ENCODE assay signal across 17 cellular contexts in the genomic region with DNA sequence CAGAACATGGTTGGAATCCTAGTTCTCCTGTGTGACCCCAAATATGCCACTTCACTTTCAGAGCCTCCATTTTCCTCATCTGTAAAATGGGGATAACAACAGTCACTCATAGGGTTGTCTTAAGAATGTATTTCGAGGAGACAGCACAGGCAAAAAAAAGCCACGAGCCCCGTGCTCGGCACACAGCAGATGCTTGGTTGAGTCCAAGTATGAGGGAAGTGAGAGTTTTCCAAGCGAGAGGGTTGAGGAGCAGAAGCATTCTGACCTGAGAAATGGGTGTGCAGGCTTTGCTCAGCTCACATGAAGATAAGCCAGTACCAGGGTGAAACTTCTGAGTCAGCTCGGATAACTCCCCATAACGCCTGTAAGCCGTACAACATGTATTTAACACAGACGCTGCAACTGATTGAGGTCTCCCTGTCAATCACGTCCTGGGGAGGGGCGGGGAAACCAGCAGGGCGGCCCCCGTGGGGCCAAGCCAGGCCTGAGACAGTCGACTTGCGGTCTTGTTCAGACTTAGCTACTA. TPM values are rescaled to one million over a fixed set of nuclear protein-coding genes. Genes with fewer than 3 reads are reported as not detected.
DNase-seq lines count a peak whose midpoint lies in the region; ATAC-seq, FAIRE-seq and TF ChIP-seq lines count a peak whose summit lies in the region.
"Had no signal": no experiment of that assay in that cellular context is flagged by ENCODE, and none has a peak within 500 bp of the region (broad histone marks: within the 10 kb centered on the region; RNA-seq: fewer than 3 reads in every experiment).

No MANE protein-coding gene starts in this region.

- H3K9me3 ChIP-seq in BLaER1 (no peaks in the 10 kb centered on the region), HepG2 (ENCODE audit: low read length) (no peaks in the 10 kb centered on the region)
- no peaks in the 10 kb centered on the region for H3K9me3 ChIP-seq in CD8-positive, alpha-beta T cell (ENCODE audit: low read length)

- no peak overlapping the region for H3K4me3 ChIP-seq in BLaER1
- no peak overlapping the region for H3K4me3 ChIP-seq in H7 (ENCODE audit: insufficient read depth, low read depth, low read length)
- H3K4me3 ChIP-seq in HepG2 (replicated peaks in 1 of 3; ENCODE audit: insufficient read depth in 1 of 3, low read depth in 2 of 3, low read length in 3 of 3): no peak overlapping the region
- H3K4me3 ChIP-seq in CD8-positive, alpha-beta T cell (ENCODE audit: low read depth, low read length): no peak overlapping the region
- H3K4me3 ChIP-seq: PC-9 had no signal

- TF ChIP-seq CTCF in WTC11 (IDR thresholded peaks at IDR 0.05): no peak
- no peak for TF ChIP-seq CTCF in HepG2 (CRISPR knock-in tag; IDR thresholded peaks at IDR 0.05)
- no peak for TF ChIP-seq CTCF in CD8-positive, alpha-beta T cell (IDR thresholded peaks at IDR 0.05)

- H3K4me3 Mint-ChIP-seq in WTC11: no peak overlapping the region
- H3K4me3 Mint-ChIP-seq in CD8-positive, alpha-beta T cell: no peak overlapping the region
- H3K4me3 Mint-ChIP-seq: CD8-positive, alpha-beta memory T cell; H9; IgD-negative memory B cell had no signal

- no peak for FAIRE-seq in HepG2 (lab: Jason Lieb, UNC)

- CTCF ChIA-PET in WTC11 (lab: Charles Lee) (interaction anchor here (1.2 to 1.4 kb wide), 2 partner anchors 22 to 62 kb away, joined by 5 to 6 read pairs; no protein-coding TSS in a partner anchor), HepG2 (lab: Yijun Ruan, JAX; ENCODE audit: low intra/inter-chr PET ratio, low total read pairs) (no interaction called here)
- CTCF ChIA-PET in CD8-positive, alpha-beta T cell (lab: Charles Lee): interaction anchor here (0.6 to 1.8 kb wide), 3 partner anchors 36 to 262 kb away, joined by 3 to 6 read pairs (median 3); no protein-coding TSS in a partner anchor

- POLR2A ChIA-PET in WTC11 (lab: Charles Lee): no interaction called here
- POLR2A ChIA-PET in HepG2 (lab: Yijun Ruan, JAX): interaction anchor here (0.6 to 2.1 kb wide), 2 partner anchors 21 to 224 kb away, joined by 3 to 9 read pairs; no protein-coding TSS in a partner anchor
- POLR2A ChIA-PET in CD8-positive, alpha-beta T cell (lab: Charles Lee): no interaction called here

- ATAC-seq in WTC11 (peak; percentile 27; the same call in 1 of the 2 replicates), HepG2 (no peak), HG03460 (IDR thresholded peaks at IDR 0.05; ENCODE audit: unreplicated experiment) (no peak)
- no peak for ATAC-seq in CD8-positive, alpha-beta T cell
- ATAC-seq: Right ventricle myocardium inferior had no signal

- DNase-seq in H7 (peak; percentile 82), WTC11 (ENCODE audit: low spot score) (no peak), HepG2 (ENCODE audit: low spot score) (no peak), C1 segment of cervical spinal cord (lab: John Stamatoyannopoulos, UW) (no peak), activated gamma-delta T cell (lab: John Stamatoyannopoulos, UW) (no peak)
- DNase-seq in CD8-positive, alpha-beta T cell: no peak
- DNase-seq: ACHN; CD8-positive, alpha-beta memory T cell; H9; NCI-H1436 treated with DMSO at 0.1 percent for 48 hours; NCI-H2081 treated with DMSO at 0.1 percent for 48 hours; NCI-H524 treated with DMSO at 0.1 percent for 48 hours; PC-9 had no signal

- no peaks in the 10 kb centered on the region for H3K27me3 ChIP-seq in BLaER1
- H3K27me3 ChIP-seq in H7 (ENCODE audit: control insufficient read depth, insufficient read depth, low read length): no peaks in the 10 kb centered on the region
- peaks cover 10 to 74% of the 10 kb centered on the region in 2 experiments; a peak in 4 of 5 replicates for H3K27me3 ChIP-seq in HepG2 (ENCODE audit: control insufficient read depth in 1 of 2, insufficient read depth in 2 of 2, low read length in 2 of 2)
- no peaks in the 10 kb centered on the region for H3K27me3 ChIP-seq in CD8-positive, alpha-beta T cell (ENCODE audit: insufficient read depth, low read length)

- TF ChIP-seq POLR2A in HepG2 (IDR thresholded peaks at IDR 0.05; ENCODE audit: insufficient read depth in 1 of 2, low read depth in 2 of 2, low read length in 2 of 2): no peak

- no peaks in the 10 kb centered on the region for H3K36me3 Mint-ChIP-seq in WTC11
- H3K36me3 Mint-ChIP-seq in CD8-positive, alpha-beta T cell: no peaks in the 10 kb centered on the region
- H3K36me3 Mint-ChIP-seq: CD8-positive, alpha-beta memory T cell had no signal

- H4K20me1 ChIP-seq in BLaER1 (no peaks in the 10 kb centered on the region), HepG2 (ENCODE audit: insufficient read depth, low read length) (no peaks in the 10 kb centered on the region)

- no peaks in the 10 kb centered on the region for H3K36me3 ChIP-seq in BLaER1
- no peaks in the 10 kb centered on the region for H3K36me3 ChIP-seq in H7 (replicated peaks; ENCODE audit: control insufficient read depth, insufficient read depth, low read length)
- H3K36me3 ChIP-seq in HepG2 (replicated peaks in 1 of 2; ENCODE audit: control insufficient read depth in 1 of 2, insufficient read depth in 2 of 2, low read length in 2 of 2): no peaks in the 10 kb centered on the region
- H3K36me3 ChIP-seq in CD8-positive, alpha-beta T cell (ENCODE audit: insufficient read depth, low read length): no peaks in the 10 kb centered on the region

- BruUV-seq in HepG2 (replicated peaks; lab: Mats Ljungman, UMichigan): no TSS peak

- H3K4me2 ChIP-seq in BLaER1 (peak overlapping the region; percentile 7; the same call in 1 of the 2 replicates), HepG2 (ENCODE audit: low read depth, low read length) (no peak overlapping the region)
- H3K4me2 ChIP-seq: PC-9 had no signal

- no peaks in the 10 kb centered on the region for H3K79me2 ChIP-seq in HepG2 (ENCODE audit: insufficient read depth, low read length)

- no peaks in the 10 kb centered on the region for H3K4me1 Mint-ChIP-seq in WTC11
- no peaks in the 10 kb centered on the region for H3K4me1 Mint-ChIP-seq in CD8-positive, alpha-beta T cell (ENCODE audit: low read depth)
- H3K4me1 Mint-ChIP-seq: CD8-positive, alpha-beta memory T cell; IgD-negative memory B cell had no signal

- intact Hi-C loops in HepG2 (cut with micrococcal nuclease; ENCODE audit: unreplicated experiment): no loop called here
- intact Hi-C loops in CD8-positive, alpha-beta T cell (cut with DNase I, micrococcal nuclease): no loop called here

- in situ Hi-C loops in HepG2 (cut with HindIII; ENCODE audit: extremely low pct_ligation_motif_present, low pct_unique_long_range_greater_than_20kb): loop anchor here (10.0 kb wide), 1 partner anchor 194 kb away; no protein-coding TSS in a partner anchor

- no peak for TF ChIP-seq RAD21 in HepG2 (CRISPR knock-in tag; IDR thresholded peaks at IDR 0.05)

- H3K27me3 Mint-ChIP-seq in WTC11 (ENCODE audit: low read depth): no peaks in the 10 kb centered on the region; the same call in 1 of the 2 replicates
- no peaks in the 10 kb centered on the region for H3K27me3 Mint-ChIP-seq in CD8-positive, alpha-beta T cell (ENCODE audit: low read depth)
- H3K27me3 Mint-ChIP-seq: IgD-negative memory B cell had no signal

- H3K27ac Mint-ChIP-seq in WTC11: no peak overlapping the region
- H3K27ac Mint-ChIP-seq in CD8-positive, alpha-beta T cell: no peak overlapping the region
- H3K27ac Mint-ChIP-seq: H9, IgD-negative memory B cell had no signal

- no peak overlapping the region for H3K27ac ChIP-seq in BLaER1
- H3K27ac ChIP-seq in HepG2 (ENCODE audit: extremely low read length, insufficient read depth, low read length): no peak overlapping the region
- H3K27ac ChIP-seq in CD8-positive, alpha-beta T cell (ENCODE audit: low read depth, low read length): no peak overlapping the region
- H3K27ac ChIP-seq: PC-9 had no signal

- no peaks in the 10 kb centered on the region for H3K9me3 Mint-ChIP-seq in WTC11
- no peaks in the 10 kb centered on the region for H3K9me3 Mint-ChIP-seq in CD8-positive, alpha-beta T cell
- H3K9me3 Mint-ChIP-seq: CD8-positive, alpha-beta memory T cell; H9 had no signal

- 20% methylated on average over 14 of the region's 15 CpGs for WGBS in HepG2 (ENCODE audit: low lambda C conversion rate)

- H3K4me1 ChIP-seq in BLaER1 (peaks cover 52% of the 10 kb centered on the region), HepG2 (ENCODE audit: insufficient read depth, low read length) (peaks cover 14% of the 10 kb centered on the region)
- no peaks in the 10 kb centered on the region for H3K4me1 ChIP-seq in CD8-positive, alpha-beta T cell (ENCODE audit: insufficient read depth, low read length)

- no peak overlapping the region for H2AFZ ChIP-seq in HepG2 (ENCODE audit: low read length)
- H2AFZ ChIP-seq: PC-9 had no signal

- TF ChIP-seq EP300 in HepG2 (IDR thresholded peaks at IDR 0.05; ENCODE audit: low read depth in 2 of 2, low read length in 2 of 2): no peak
- no peak for TF ChIP-seq EP300 in HepG2 (CRISPR knock-in tag; IDR thresholded peaks at IDR 0.05; ENCODE audit: borderline replicate concordance)

- no peak overlapping the region for H3K9ac ChIP-seq in BLaER1
- H3K9ac ChIP-seq in HepG2 (ENCODE audit: insufficient read depth, low read depth, low read length): no peak overlapping the region

RNA-seq across cellular contexts. Expression of gene ODC1, which starts 23.0 kb away (rescaled TPM):
- 95.6 and 175 TPM in 2 replicates for total RNA-seq in H7 (2014; rRNA removed; shearing (Covaris generic))
- total RNA-seq in WTC11 (2021): 42.3 to 46.6 TPM (median 42.8 TPM) in 3 replicates
- 371 and 422 TPM in 2 replicates for total RNA-seq in HepG2 (2016; rRNA removed; fragmentation: Illumina TruSeq; extraction: Trizol)
- 747 and 845 TPM in 2 replicates for total RNA-seq in HepG2 (2016; cell fraction: cytosol; rRNA removed; fragmentation: Illumina TruSeq; extraction: Trizol; ENCODE audit: low read depth)
- total RNA-seq in HepG2 (2016; cell fraction: insoluble cytoplasmic fraction; rRNA removed; fragmentation: Illumina TruSeq; extraction: Trizol): 382 and 405 TPM in 2 replicates
- total RNA-seq in HepG2 (2016; cell fraction: membrane; rRNA removed; fragmentation: Illumina TruSeq; extraction: Trizol): 1,179 and 1,380 TPM in 2 replicates
- total RNA-seq in HepG2 (2016; cell fraction: nucleus; rRNA removed; fragmentation: Illumina TruSeq; extraction: Trizol): 154 and 170 TPM in 2 replicates
- 105 and 142 TPM in 2 replicates for polyA plus RNA-seq in HepG2 (2011; rRNA removed)
- 93.6 and 131 TPM in 2 replicates for polyA plus RNA-seq in HepG2 (2011; cell fraction: cytosol; rRNA removed)
- polyA plus RNA-seq in HepG2 (2011; cell fraction: nucleus; rRNA removed): 44.5 and 56.5 TPM in 2 replicates
- polyA plus RNA-seq in HepG2 (2012): 108 and 109 TPM in 2 replicates
- polyA plus RNA-seq in HepG2 (2016; cell fraction: cytosol; fragmentation: Illumina TruSeq; extraction: Trizol; ENCODE audit: low read depth): 923 and 940 TPM in 2 replicates
- polyA plus RNA-seq in HepG2 (2016; cell fraction: insoluble cytoplasmic fraction; fragmentation: Illumina TruSeq; extraction: Trizol; ENCODE audit: low read depth): 367 and 392 TPM in 2 replicates
- 1,008 and 1,080 TPM in 2 replicates for polyA plus RNA-seq in HepG2 (2016; cell fraction: membrane; fragmentation: Illumina TruSeq; extraction: Trizol; ENCODE audit: low read depth)
- 235 and 237 TPM in 2 replicates for polyA plus RNA-seq in HepG2 (2016; cell fraction: nucleus; fragmentation: Illumina TruSeq; extraction: Trizol; ENCODE audit: insufficient read depth, low read depth)
- 64.0 and 223 TPM in 2 replicates for polyA minus RNA-seq in HepG2 (2011; rRNA and poly(A)+ RNA removed; ENCODE audit: low replicate concordance)
- polyA minus RNA-seq in HepG2 (2011; cell fraction: cytosol; rRNA and poly(A)+ RNA removed): 53.3 and 58.5 TPM in 2 replicates
- polyA minus RNA-seq in HepG2 (2011; cell fraction: nucleus; rRNA and poly(A)+ RNA removed): 32.7 and 35.2 TPM in 2 replicates
- total RNA-seq in CD8-positive, alpha-beta T cell: 100 to 1,000 TPM; 157 to 162 TPM
